ENCODE assay signal across 10 cellular contexts in the genomic region with DNA sequence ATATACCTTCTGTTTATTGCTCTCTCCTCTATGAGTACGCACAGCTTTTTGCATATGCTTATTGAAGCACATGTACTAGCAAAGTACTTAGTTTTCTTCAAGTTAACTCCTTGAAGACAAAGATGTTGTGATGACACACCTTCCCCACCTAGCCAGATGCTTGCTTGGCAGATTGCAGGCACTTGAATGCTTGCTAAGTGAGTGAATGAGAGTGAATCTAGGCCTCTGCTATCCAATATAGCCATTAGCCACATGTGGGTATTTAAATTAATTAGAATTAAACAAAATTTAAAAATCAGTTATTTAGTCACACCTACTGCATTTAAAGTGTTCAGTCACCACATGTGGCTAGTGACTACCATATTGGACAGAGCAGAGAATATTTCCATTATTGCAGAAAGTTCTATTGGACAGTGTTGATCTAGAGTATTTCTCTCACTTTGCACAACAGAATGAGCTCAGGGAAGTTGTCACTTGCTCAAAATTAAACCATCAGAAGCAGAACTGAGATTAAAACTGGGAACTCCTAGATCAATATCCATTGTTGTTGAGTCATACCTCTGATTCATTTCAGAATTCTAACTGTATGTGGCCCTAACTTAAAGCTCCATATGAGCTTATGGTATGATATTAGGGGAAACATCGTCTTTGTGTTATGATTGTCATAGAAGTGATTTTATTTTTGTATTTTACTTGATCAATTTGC. TPM values are rescaled to one million over a fixed set of nuclear protein-coding genes. Genes with fewer than 3 reads are reported as not detected.
DNase-seq lines count a peak whose midpoint lies in the region; ATAC-seq lines count a peak whose summit lies in the region.
"Had no signal": no experiment of that assay in that cellular context is flagged by ENCODE, and none has a peak within 500 bp of the region (broad histone marks: within the 10 kb centered on the region; RNA-seq: fewer than 3 reads in every experiment).

No MANE protein-coding gene starts in this region.

- H3K4me3 Mint-ChIP-seq in activated naive CD8-positive, alpha-beta T cell treated with anti-CD3 and anti-CD28 coated beads, Interleukin-2, amount 50 U/mL, for 24 hours, result no peak overlapping the region
- H3K4me3 Mint-ChIP-seq in activated naive CD8-positive, alpha-beta T cell treated with anti-CD3 and anti-CD28 coated beads for 36 hours, result no peak overlapping the region
- H3K4me3 Mint-ChIP-seq in activated T-helper 1 cell treated with anti-CD3 and anti-CD28 coated beads, Interleukin-12 subunit alpha, Interleukin-12 subunit beta, Interleukin-2, Interleukin-4 antibody, amounts not matched to agents 30 ng/mL and 10 ng/mL and 1 ng/mL, durations not matched to agents 14 hours and 24 hours and 36 hours, result no peak overlapping the region

- H3K4me1 Mint-ChIP-seq in activated naive CD8-positive, alpha-beta T cell treated with anti-CD3 and anti-CD28 coated beads, Interleukin-2, amount 50 U/mL, for 24 hours, result peaks cover 4% of the 10 kb centered on the region
- peaks cover 3% of the 10 kb centered on the region for H3K4me1 Mint-ChIP-seq in activated naive CD8-positive, alpha-beta T cell treated with anti-CD3 and anti-CD28 coated beads for 36 hours
- no peaks in the 10 kb centered on the region for H3K4me1 Mint-ChIP-seq in activated T-helper 1 cell treated with anti-CD3 and anti-CD28 coated beads, Interleukin-12 subunit alpha, Interleukin-12 subunit beta, Interleukin-2, Interleukin-4 antibody, amounts not matched to agents 30 ng/mL and 10 ng/mL and 1 ng/mL, durations not matched to agents 14 hours and 24 hours and 36 hours (ENCODE audit: low read depth)

- H3K36me3 Mint-ChIP-seq in activated naive CD8-positive, alpha-beta T cell treated with anti-CD3 and anti-CD28 coated beads, Interleukin-2, amount 50 U/mL, for 24 hours (ENCODE audit: low read depth), result no peaks in the 10 kb centered on the region
- H3K36me3 Mint-ChIP-seq in activated naive CD8-positive, alpha-beta T cell treated with anti-CD3 and anti-CD28 coated beads for 36 hours, result no peaks in the 10 kb centered on the region
- H3K36me3 Mint-ChIP-seq in activated T-helper 1 cell treated with anti-CD3 and anti-CD28 coated beads, Interleukin-12 subunit alpha, Interleukin-12 subunit beta, Interleukin-2, Interleukin-4 antibody, amounts not matched to agents 30 ng/mL and 10 ng/mL and 1 ng/mL, durations not matched to agents 14 hours and 24 hours and 36 hours (ENCODE audit: low read depth), result no peaks in the 10 kb centered on the region

- ATAC-seq in activated naive CD8-positive, alpha-beta T cell treated with anti-CD3 and anti-CD28 coated beads, Interleukin-2, amount 50 U/mL, for 24 hours, result peak; percentile 94
- peak; percentile 94 for ATAC-seq in HG02870 (IDR thresholded peaks at IDR 0.05; ENCODE audit: unreplicated experiment)
- ATAC-seq: esophagus mucosa had no signal

- DNase-seq in activated naive CD8-positive, alpha-beta T cell treated with anti-CD3 and anti-CD28 coated beads, Interleukin-2, amount 50 U/mL, for 24 hours, result no peak
- DNase-seq in activated naive CD8-positive, alpha-beta T cell treated with anti-CD3 and anti-CD28 coated beads for 36 hours, result no peak
- DNase-seq in NCI-H524 treated with DMSO at 0.1 percent for 48 hours (lab: John Stamatoyannopoulos, UW) (peak; percentile 70), head of caudate nucleus (no peak), cerebellar cortex (ENCODE audit: low spot score) (no peak), DMS79 (lab: John Stamatoyannopoulos, UW) (no peak)
- no peak for DNase-seq in activated T-helper 1 cell treated with anti-CD3 and anti-CD28 coated beads, Interleukin-12 subunit alpha, Interleukin-12 subunit beta, Interleukin-2, Interleukin-4 antibody, amounts not matched to agents 30 ng/mL and 10 ng/mL and 1 ng/mL, durations not matched to agents 14 hours and 24 hours and 36 hours (ENCODE audit: low spot score)
- DNase-seq: activated naive CD4-positive, alpha-beta T cell treated with anti-CD3 and anti-CD28 coated beads, Interleukin-2, amount 50 U/mL, for 16 hours had no signal

- intact Hi-C loops in head of caudate nucleus (cut with DNase I), result loop anchor here (10.0 kb wide), 1 partner anchor 93 kb away; no protein-coding TSS in a partner anchor
- intact Hi-C loops in activated T-helper 1 cell treated with anti-CD3 and anti-CD28 coated beads, Interleukin-12 subunit alpha, Interleukin-12 subunit beta, Interleukin-2, Interleukin-4 antibody, amounts not matched to agents 30 ng/mL and 10 ng/mL and 1 ng/mL, durations not matched to agents 14 hours and 24 hours and 36 hours (cut with micrococcal nuclease), result no loop called here

- H3K27me3 Mint-ChIP-seq in activated naive CD8-positive, alpha-beta T cell treated with anti-CD3 and anti-CD28 coated beads, Interleukin-2, amount 50 U/mL, for 24 hours, result no peaks in the 10 kb centered on the region
- peaks cover 8% of the 10 kb centered on the region for H3K27me3 Mint-ChIP-seq in activated naive CD8-positive, alpha-beta T cell treated with anti-CD3 and anti-CD28 coated beads for 36 hours
- H3K27me3 Mint-ChIP-seq in activated T-helper 1 cell treated with anti-CD3 and anti-CD28 coated beads, Interleukin-12 subunit alpha, Interleukin-12 subunit beta, Interleukin-2, Interleukin-4 antibody, amounts not matched to agents 30 ng/mL and 10 ng/mL and 1 ng/mL, durations not matched to agents 14 hours and 24 hours and 36 hours (ENCODE audit: insufficient read depth), result peaks cover 13% of the 10 kb centered on the region

- no peaks in the 10 kb centered on the region for H3K9me3 Mint-ChIP-seq in activated naive CD8-positive, alpha-beta T cell treated with anti-CD3 and anti-CD28 coated beads, Interleukin-2, amount 50 U/mL, for 24 hours
- no peaks in the 10 kb centered on the region for H3K9me3 Mint-ChIP-seq in activated naive CD8-positive, alpha-beta T cell treated with anti-CD3 and anti-CD28 coated beads for 36 hours
- H3K9me3 Mint-ChIP-seq in activated T-helper 1 cell treated with anti-CD3 and anti-CD28 coated beads, Interleukin-12 subunit alpha, Interleukin-12 subunit beta, Interleukin-2, Interleukin-4 antibody, amounts not matched to agents 30 ng/mL and 10 ng/mL and 1 ng/mL, durations not matched to agents 14 hours and 24 hours and 36 hours, result no peaks in the 10 kb centered on the region

- H3K27ac Mint-ChIP-seq in activated naive CD8-positive, alpha-beta T cell treated with anti-CD3 and anti-CD28 coated beads, Interleukin-2, amount 50 U/mL, for 24 hours, result no peak overlapping the region
- no peak overlapping the region for H3K27ac Mint-ChIP-seq in activated naive CD8-positive, alpha-beta T cell treated with anti-CD3 and anti-CD28 coated beads for 36 hours
- H3K27ac Mint-ChIP-seq in activated T-helper 1 cell treated with anti-CD3 and anti-CD28 coated beads, Interleukin-12 subunit alpha, Interleukin-12 subunit beta, Interleukin-2, Interleukin-4 antibody, amounts not matched to agents 30 ng/mL and 10 ng/mL and 1 ng/mL, durations not matched to agents 14 hours and 24 hours and 36 hours, result no peak overlapping the region

RNA-seq across cellular contexts. Expression of a gene that starts 8.6 kb away (rescaled TPM):
- 1 to 10 TPM; 7.8 to 7.9 TPM for total RNA-seq in activated naive CD8-positive, alpha-beta T cell treated with anti-CD3 and anti-CD28 coated beads for 36 hours
- 16.7 and 18.5 TPM in 2 replicates for total RNA-seq in activated T-helper 1 cell treated with anti-CD3 and anti-CD28 coated beads, Interleukin-12 subunit alpha, Interleukin-12 subunit beta, Interleukin-2, Interleukin-4 antibody, amounts not matched to agents 30 ng/mL and 10 ng/mL and 1 ng/mL, durations not matched to agents 14 hours and 24 hours and 36 hours
